Comparison of ENCODE assay signal across 14 cellular contexts in the genomic region with DNA sequence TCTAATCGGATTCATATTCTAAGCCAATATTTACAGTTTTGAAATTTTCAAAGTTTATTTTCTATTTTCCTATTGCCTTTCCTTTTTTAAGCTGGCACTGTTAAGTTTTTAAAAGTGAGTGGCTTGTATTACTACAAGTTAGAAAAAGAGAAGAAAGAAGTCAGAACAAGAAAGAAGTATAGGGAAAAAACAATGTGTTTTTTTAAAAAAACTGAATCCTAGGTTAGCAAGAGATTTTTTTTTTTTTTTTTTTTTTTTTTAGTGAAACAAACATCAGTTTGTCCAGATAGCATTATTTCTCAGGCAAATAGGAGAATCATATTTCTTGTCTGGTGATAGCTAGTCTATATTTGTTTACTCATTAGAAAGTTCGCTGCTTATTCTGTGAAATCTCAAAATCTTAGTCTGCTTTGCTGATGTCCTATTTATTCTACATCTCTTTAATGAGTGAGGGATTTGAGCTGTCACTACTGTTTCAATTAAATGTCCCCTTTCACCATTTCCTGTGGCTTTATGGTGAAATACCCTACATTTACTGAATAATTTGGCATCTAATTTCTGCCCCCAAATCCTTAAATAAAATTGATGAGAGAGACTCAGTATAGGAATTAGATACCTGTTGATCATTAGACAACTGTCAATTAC. TPM values are rescaled to one million over a fixed set of nuclear protein-coding genes. Genes with fewer than 3 reads are reported as not detected.
DNase-seq lines count a peak whose midpoint lies in the region; ATAC-seq and TF ChIP-seq lines count a peak whose summit lies in the region.
"Had no signal": no experiment of that assay in that cellular context is flagged by ENCODE, and none has a peak within 500 bp of the region (broad histone marks: within the 10 kb centered on the region; RNA-seq: fewer than 3 reads in every experiment).

No MANE protein-coding gene starts in this region.

- TF ChIP-seq CTCF in HEK293 (tag by site-specific recombination; IDR thresholded peaks at IDR 0.05) (no peak), glutamatergic neuron (IDR thresholded peaks at IDR 0.05; ENCODE audit: partially characterized antibody, unreplicated experiment) (no peak)

- no peaks in the 10 kb centered on the region for H3K36me3 Mint-ChIP-seq in T-cell
- no peaks in the 10 kb centered on the region for H3K36me3 Mint-ChIP-seq in glutamatergic neuron (ENCODE audit: unreplicated experiment)

- H3K9me3 ChIP-seq in HEK293 (ENCODE audit: control insufficient read depth, insufficient read depth, low read depth, low read length) = no peaks in the 10 kb centered on the region
- H3K9me3 ChIP-seq: ovary, thyroid gland had no signal

- H3K4me3 Mint-ChIP-seq in T-cell (peak overlapping the region in 2 of 3 donors; percentile 0 to 28), glutamatergic neuron (ENCODE audit: unreplicated experiment) (peak overlapping the region; percentile 21)

- no peak overlapping the region for H3K27ac ChIP-seq in HEK293 (ENCODE audit: extremely low read depth, low read depth, low read length)
- H3K27ac ChIP-seq: 22Rv1, ovary, thyroid gland had no signal

- H3K4me1 Mint-ChIP-seq in T-cell (peaks cover 13 to 27% (median 25%) of the 10 kb centered on the region in 3 donors), glutamatergic neuron (ENCODE audit: low read depth, unreplicated experiment) (peaks cover 10% of the 10 kb centered on the region)

- POLR2A ChIA-PET in HEK293 (lab: Yijun Ruan, JAX) = interaction anchor here (0.6 to 0.7 kb wide), 2 partner anchors 14 to 21 kb away, joined by 4 read pairs; no protein-coding TSS in a partner anchor
- POLR2A ChIA-PET in T-cell (lab: Charles Lee) = no interaction called here

- peak; percentile 32 for DNase-seq in NCI-H2171 treated with DMSO at 0.1 percent for 48 hours (lab: John Stamatoyannopoulos, UW)
- no peak for DNase-seq in NCI-H2171 (lab: John Stamatoyannopoulos, UW)
- DNase-seq in T-cell = no peak
- DNase-seq in glutamatergic neuron = no peak
- DNase-seq: Karpas-422, mammary epithelial cell, ovary, T-helper 9 cell, thyroid gland had no signal

- H3K36me3 ChIP-seq in HEK293 (ENCODE audit: control insufficient read depth in 2 of 2, insufficient read depth in 1 of 2, low read length in 2 of 2) = no peaks in the 10 kb centered on the region
- H3K36me3 ChIP-seq: ovary, thyroid gland had no signal

- 0 out of 2 replicates have a peak, but pooled peaks cover 2% of the 10 kb centered on the region for H3K4me1 ChIP-seq in HEK293 (ENCODE audit: control insufficient read depth, insufficient read depth, low read length)
- H3K4me1 ChIP-seq: thyroid gland had no signal

- H3K27ac Mint-ChIP-seq in T-cell = peak overlapping the region; percentile 59 to 82
- peak overlapping the region; percentile 24 for H3K27ac Mint-ChIP-seq in glutamatergic neuron (ENCODE audit: unreplicated experiment)

- H3K27me3 Mint-ChIP-seq in T-cell (no peaks in the 10 kb centered on the region), glutamatergic neuron (ENCODE audit: unreplicated experiment) (no peaks in the 10 kb centered on the region)

- no peak overlapping the region for H3K4me3 ChIP-seq in HEK293 (ENCODE audit: low read depth, low read length)
- H3K4me3 ChIP-seq: ovary, thyroid gland had no signal

- CTCF ChIA-PET in HEK293 (lab: Yijun Ruan, JAX) (interaction anchor here (0.7 to 0.9 kb wide), 2 partner anchors 17 to 22 kb away, joined by 3 to 5 read pairs; no protein-coding TSS in a partner anchor), T-cell (lab: Charles Lee) (interaction anchor here in 1 of 2 donors (1.2 to 2.8 kb wide), 3 partner anchors 18 to 20 kb away, joined by 3 to 9 read pairs (median 4); a partner anchor contains a TSS)

- H3K9me3 Mint-ChIP-seq in T-cell (no peaks in the 10 kb centered on the region), glutamatergic neuron (ENCODE audit: unreplicated experiment) (peaks cover 2% of the 10 kb centered on the region)

- ATAC-seq in T-cell (replicated peaks in 1 of 4) (no peak), HG02759 (IDR thresholded peaks at IDR 0.05; ENCODE audit: unreplicated experiment) (no peak), HG02763 (IDR thresholded peaks at IDR 0.05; ENCODE audit: unreplicated experiment) (no peak), GM21737 (IDR thresholded peaks at IDR 0.05; ENCODE audit: unreplicated experiment) (no peak)

TF ChIP-seq in HEK293, 187 proteins besides CTCF, POLR2A, EP300 and RAD21:
- no peak for TF ChIP-seq ZNF791 (tag by site-specific recombination; IDR thresholded peaks at IDR 0.05)
- TF ChIP-seq, protein P1, sequence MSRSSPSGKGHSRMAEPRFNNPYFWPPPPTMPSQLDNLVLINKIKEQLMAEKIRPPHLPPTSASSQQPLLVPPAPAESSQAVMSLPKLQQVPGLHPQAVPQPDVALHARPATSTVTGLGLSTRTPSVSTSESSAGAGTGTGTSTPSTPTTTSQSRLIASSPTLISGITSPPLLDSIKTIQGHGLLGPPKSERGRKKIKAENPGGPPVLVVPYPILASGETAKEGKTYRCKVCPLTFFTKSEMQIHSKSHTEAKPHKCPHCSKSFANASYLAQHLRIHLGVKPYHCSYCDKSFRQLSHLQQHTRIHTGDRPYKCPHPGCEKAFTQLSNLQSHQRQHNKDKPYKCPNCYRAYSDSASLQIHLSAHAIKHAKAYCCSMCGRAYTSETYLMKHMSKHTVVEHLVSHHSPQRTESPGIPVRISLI (tag by site-specific recombination; IDR thresholded peaks at IDR 0.05) = peak; percentile 92
- no peak for TF ChIP-seq ZNF223 (tag by site-specific recombination; IDR thresholded peaks at IDR 0.05)
- TF ChIP-seq SCRT2 (tag by site-specific recombination; IDR thresholded peaks at IDR 0.05) = peak; percentile 85
- no peak for TF ChIP-seq ZNF548 (tag by site-specific recombination; IDR thresholded peaks at IDR 0.05)
- no peak for TF ChIP-seq IKZF3 (tag by site-specific recombination; IDR thresholded peaks at IDR 0.05)

RNA-seq across cellular contexts. Expression of a gene that starts 19.1 kb away (rescaled TPM):
- 10 to 100 TPM; 25.6 to 36.6 (median 30.9) TPM for total RNA-seq in T-cell
- 94.3 TPM for total RNA-seq in glutamatergic neuron (ENCODE audit: unreplicated experiment)
